In the genomic region with DNA sequence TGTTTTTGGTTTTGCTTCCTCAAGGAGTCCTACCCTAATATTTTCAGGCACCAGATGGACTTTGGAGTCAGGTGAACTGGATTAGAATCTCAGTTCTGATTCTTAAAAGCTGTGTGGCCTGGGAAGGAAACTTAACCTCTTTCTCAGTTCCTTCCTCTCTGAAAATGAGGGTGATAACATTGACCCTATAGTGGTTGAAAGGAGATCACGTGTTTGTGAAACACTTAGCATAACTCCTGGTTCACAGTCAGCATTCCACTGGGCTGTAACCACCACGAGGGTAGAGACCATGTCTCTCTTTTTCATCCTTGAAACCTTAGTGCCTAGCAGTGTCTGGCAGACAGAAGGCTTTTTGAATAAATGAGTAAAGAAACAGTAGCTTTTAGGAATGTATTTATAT, we compare ENCODE assay signal across 16 cellular contexts. TPM values are rescaled to one million over a fixed set of nuclear protein-coding genes. Genes with fewer than 3 reads are reported as not detected.
DNase-seq lines count a peak whose midpoint lies in the region; ATAC-seq and TF ChIP-seq lines count a peak whose summit lies in the region.
"Had no signal": no experiment of that assay in that cellular context is flagged by ENCODE, and none has a peak within 500 bp of the region (broad histone marks: within the 10 kb centered on the region; RNA-seq: fewer than 3 reads in every experiment).

No MANE protein-coding gene starts in this region.

- H3K4me3 ChIP-seq in OCI-LY3 (ENCODE audit: low read length), result no peak overlapping the region
- H3K4me3 ChIP-seq: cardiac muscle cell, hepatocyte had no signal

- no peak overlapping the region for H2AFZ ChIP-seq in OCI-LY3 (ENCODE audit: low read depth, low read length)
- H2AFZ ChIP-seq: hepatocyte had no signal

- H3K4me2 ChIP-seq in OCI-LY3 (ENCODE audit: low read length), result peak overlapping the region; percentile 33
- H3K4me2 ChIP-seq: hepatocyte had no signal

- H3K36me3 ChIP-seq in OCI-LY3 (replicated peaks; ENCODE audit: low read depth, low read length), result no peaks in the 10 kb centered on the region
- H3K36me3 ChIP-seq: cardiac muscle cell had no signal

- H3K4me3 Mint-ChIP-seq in Calu3 (ENCODE audit: low read depth, unreplicated experiment), result no peak overlapping the region
- H3K4me3 Mint-ChIP-seq: activated CD4-positive, alpha-beta memory T cell treated with anti-CD3 and anti-CD28 coated beads, Interleukin-2, amount 10 ng/mL, durations not matched to agents 7 days and 5 days had no signal

- H3K27me3 ChIP-seq in OCI-LY3 (ENCODE audit: low read depth, low read length), result no peaks in the 10 kb centered on the region; the same call in 1 of the 2 replicates
- H3K27me3 ChIP-seq: cardiac muscle cell, hepatocyte had no signal

- peaks cover 19% of the 10 kb centered on the region for H3K4me1 Mint-ChIP-seq in Calu3 (ENCODE audit: low read depth, unreplicated experiment)
- H3K4me1 Mint-ChIP-seq: activated CD4-positive, alpha-beta memory T cell treated with anti-CD3 and anti-CD28 coated beads, Interleukin-2, amount 10 ng/mL, durations not matched to agents 7 days and 5 days had no signal

- no peak overlapping the region for H3K9ac ChIP-seq in OCI-LY3 (ENCODE audit: low read length)

- no peak for DNase-seq in GM19240 (ENCODE audit: insufficient read length, low spot score)
- DNase-seq in stimulated activated CD4-positive, alpha-beta T cell treated with anti-CD3 and anti-CD28 coated beads, Interleukin-2, amount 100 ng/mL, for 48 hours, result no peak
- DNase-seq in cerebellum (ENCODE audit: low spot score), result no peak
- DNase-seq in Calu3, result no peak
- DNase-seq: activated CD4-positive, alpha-beta memory T cell treated with anti-CD3 and anti-CD28 coated beads, Interleukin-2, amount 10 ng/mL, durations not matched to agents 7 days and 5 days; activated gamma-delta T cell treated with Interleukin-2 at 50 U/mL for 16 hours; Kasumi-1; NCI-H226; occipital lobe; T-helper 2 cell had no signal

- ATAC-seq in GM18511 (IDR thresholded peaks at IDR 0.05; ENCODE audit: unreplicated experiment) (peak; percentile 80), GM21423 (IDR thresholded peaks at IDR 0.05; ENCODE audit: unreplicated experiment) (peak; percentile 80), HG03025 (IDR thresholded peaks at IDR 0.05; ENCODE audit: low FRiP score, unreplicated experiment) (peak; percentile 93)

- no TSS peak for BruUV-seq in Calu3 (replicated peaks; lab: Mats Ljungman, UMichigan)

- H3K4me1 ChIP-seq in OCI-LY3 (ENCODE audit: low read length), result peaks cover 39% of the 10 kb centered on the region

- no peaks in the 10 kb centered on the region for H3K79me2 ChIP-seq in OCI-LY3 (ENCODE audit: low read length)
- H3K79me2 ChIP-seq: hepatocyte had no signal

- no peaks in the 10 kb centered on the region for H3K36me3 Mint-ChIP-seq in Calu3 (ENCODE audit: insufficient read depth, unreplicated experiment)

- CTCF ChIA-PET in Calu3 (lab: Charles Lee), result interaction anchor here (0.7 to 1.6 kb wide), 2 partner anchors 733 to 756 kb away, joined by 9 read pairs; no protein-coding TSS in a partner anchor

- H4K20me1 ChIP-seq in OCI-LY3 (ENCODE audit: insufficient read depth, low read length), result no peaks in the 10 kb centered on the region

- peaks cover 28% of the 10 kb centered on the region for H3K27me3 Mint-ChIP-seq in Calu3 (ENCODE audit: unreplicated experiment)

- H3K27ac ChIP-seq in OCI-LY3 (ENCODE audit: low read length), result no peak overlapping the region
- H3K27ac ChIP-seq: cardiac muscle cell, hepatocyte had no signal

- TF ChIP-seq CTCF in OCI-LY3 (IDR thresholded peaks at IDR 0.05; ENCODE audit: low read depth, low read length), result no peak
- no peak for TF ChIP-seq CTCF in Calu3 (IDR thresholded peaks at IDR 0.05; ENCODE audit: unreplicated experiment)

- no peaks in the 10 kb centered on the region for H3K9me3 Mint-ChIP-seq in Calu3 (ENCODE audit: low read depth, unreplicated experiment)
- H3K9me3 Mint-ChIP-seq: activated CD4-positive, alpha-beta memory T cell treated with anti-CD3 and anti-CD28 coated beads, Interleukin-2, amount 10 ng/mL, durations not matched to agents 7 days and 5 days had no signal

- intact Hi-C loops in Calu3 (cut with micrococcal nuclease; ENCODE audit: unreplicated experiment), result loop anchor here (5.0 to 10.0 kb wide), 3 partner anchors 85 to 640 kb away; no protein-coding TSS in a partner anchor

- H3K27ac Mint-ChIP-seq in Calu3 (ENCODE audit: unreplicated experiment), result no peak overlapping the region
- H3K27ac Mint-ChIP-seq: activated CD4-positive, alpha-beta memory T cell treated with anti-CD3 and anti-CD28 coated beads, Interleukin-2, amount 10 ng/mL, durations not matched to agents 7 days and 5 days had no signal

- no peaks in the 10 kb centered on the region for H3K9me3 ChIP-seq in OCI-LY3 (ENCODE audit: insufficient read depth, low read length)

RNA-seq across cellular contexts. Expression of a gene that starts 16.7 kb away (rescaled TPM):
- total RNA-seq in cerebellum (1.3 TPM), Calu3 (2022) (3.0 and 4.3 TPM in 2 replicates)

RNA-seq across cellular contexts. Expression of a gene that starts 47.2 kb away (rescaled TPM):
- 70.8 TPM for total RNA-seq in cerebellum
- 38.8 and 44.6 TPM in 2 replicates for total RNA-seq in Calu3 (2022)
